In genomic region chr17:34567665-34568064, GRCh38 we compare ENCODE assay signal across 1 cellular context.
TF ChIP-seq lines count a peak whose summit lies in the region.

No MANE protein-coding gene starts in this region.

TF ChIP-seq in H1, 55 proteins besides CTCF, POLR2A, EP300 and RAD21:
- TF ChIP-seq TAF7 (optimal IDR thresholded peaks at IDR 0.05; ENCODE audit: borderline replicate concordance, low read depth, low read length) (no peak), SAP30 (IDR thresholded peaks at IDR 0.05; ENCODE audit: insufficient read depth, insufficient replicate concordance, low read length) (no peak), GABPA (IDR thresholded peaks at IDR 0.05; ENCODE audit: borderline replicate concordance, insufficient read depth, low read length) (no peak), EZH2 (IDR thresholded peaks at IDR 0.05; ENCODE audit: low read depth, low read length, severe bottlenecking) (peak; percentile 36), JUND (IDR thresholded peaks at IDR 0.05; ENCODE audit: low read length) (peak; percentile 41; the same call in 1 of the 2 replicates), CEBPB (IDR thresholded peaks at IDR 0.05; ENCODE audit: low read depth, low read length) (peak; percentile 85)
- TF ChIP-seq, protein P1, sequence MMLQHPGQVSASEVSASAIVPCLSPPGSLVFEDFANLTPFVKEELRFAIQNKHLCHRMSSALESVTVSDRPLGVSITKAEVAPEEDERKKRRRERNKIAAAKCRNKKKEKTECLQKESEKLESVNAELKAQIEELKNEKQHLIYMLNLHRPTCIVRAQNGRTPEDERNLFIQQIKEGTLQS (IDR thresholded peaks at IDR 0.05; ENCODE audit: insufficient read depth, low read depth, low read length): no peak
